In genomic region chr2:221372156-221372870, GRCh38 we compare ENCODE assay signal across 1 cellular context.
TF ChIP-seq lines count a peak whose summit lies in the region.

No MANE protein-coding gene starts in this region.

TF ChIP-seq in WTC11, 78 proteins besides CTCF, POLR2A, EP300 and RAD21 (continued from another document):
- TF ChIP-seq E2F1 (CRISPR knock-in tag; IDR thresholded peaks at IDR 0.05), result no peak
